8 cellular contexts compared by ENCODE assay signal in genomic region chr4:89640620-89641366, GRCh38.
A peak's percentile ranks its signal among the peaks of the same experiment; 100 is the strongest.
DNase-seq lines count a peak whose midpoint lies in the region; ATAC-seq and TF ChIP-seq lines count a peak whose summit lies in the region.

No MANE protein-coding gene starts in this region.

- peak; percentile 12 for DNase-seq in stimulated activated CD4-positive, alpha-beta T cell treated with anti-CD3 and anti-CD28 coated beads, Interleukin-15, amount 100 ng/mL, for 24 hours
- no peak for DNase-seq in stimulated activated CD4-positive, alpha-beta T cell treated with anti-CD3 and anti-CD28 coated beads, Interleukin-1b, Interleukin-23, amount 100 ng/mL, for 48 hours
- DNase-seq in left cardiac atrium (peak; percentile 31), stromal cell of bone marrow (ENCODE audit: low read depth) (peak; percentile 25), HUDEP-2 (lab: John Stamatoyannopoulos, UW; ENCODE audit: unreplicated experiment in 76 of 76) (no peak), epidermal melanocyte (ENCODE audit: insufficient read length, low spot score) (no peak), superior temporal gyrus (ENCODE audit: extremely low spot score) (no peak)

- ATAC-seq in SK-N-SH treated with all-trans-retinoic acid at 6 μM for 48 hours = peak; percentile 100
- ATAC-seq in left cardiac atrium = peak; percentile 44 to 82

- intact Hi-C loops in left cardiac atrium (cut with DNase I) = no loop called here

TF ChIP-seq in SK-N-SH treated with all-trans-retinoic acid at 6 μM for 48 hours, 23 proteins besides CTCF, POLR2A, EP300 and RAD21:
- TF ChIP-seq ZFP3 (CRISPR knock-in tag; IDR thresholded peaks at IDR 0.05) (no peak), ZNF565 (CRISPR knock-in tag; conservative IDR thresholded peaks at IDR 0.05; ENCODE audit: low read depth) (no peak), CREB5 (CRISPR knock-in tag; IDR thresholded peaks at IDR 0.05; ENCODE audit: low read depth) (no peak)
TF ChIP-seq in SK-N-SH treated with all-trans-retinoic acid at 6 μM for 48 hours: peak in this region for 0.

Comparison
In these comparisons a context has a peak if more than half of its experiments do, and no peak if none do; other contexts are left out.
1. DNase-seq: peak in stimulated activated CD4-positive, alpha-beta T cell treated with anti-CD3 and anti-CD28 coated beads, Interleukin-15, amount 100 ng/mL, for 24 hours (single experiment), left cardiac atrium (single experiment) and stromal cell of bone marrow (single experiment); none in stimulated activated CD4-positive, alpha-beta T cell treated with anti-CD3 and anti-CD28 coated beads, Interleukin-1b, Interleukin-23, amount 100 ng/mL, for 48 hours (single experiment), HUDEP-2 (0 of 76), epidermal melanocyte (single experiment) and superior temporal gyrus (single experiment).